Comparison of ENCODE assay signal across 1 cellular context in genomic region chr7:79272066-79272669, GRCh38.
TF ChIP-seq lines count a peak whose summit lies in the region.

No MANE protein-coding gene starts in this region.

TF ChIP-seq in HepG2, 621 proteins besides CTCF, POLR2A, EP300 and RAD21 (continued from another document):
- TF ChIP-seq ARID3A (IDR thresholded peaks at IDR 0.05; ENCODE audit: low read depth, low read length): 0 out of 2 replicates have a peak, but pooled peaks have one; percentile 39
- no peak for TF ChIP-seq KDM4B (CRISPR knock-in tag; IDR thresholded peaks at IDR 0.05)
- no peak for TF ChIP-seq ARID5B (CRISPR knock-in tag; IDR thresholded peaks at IDR 0.05)
- TF ChIP-seq SMC3 (IDR thresholded peaks at IDR 0.05; ENCODE audit: low read length): peak; percentile 30; the same call in 1 of the 2 replicates
